1 cellular context compared by ENCODE assay signal in the genomic region with DNA sequence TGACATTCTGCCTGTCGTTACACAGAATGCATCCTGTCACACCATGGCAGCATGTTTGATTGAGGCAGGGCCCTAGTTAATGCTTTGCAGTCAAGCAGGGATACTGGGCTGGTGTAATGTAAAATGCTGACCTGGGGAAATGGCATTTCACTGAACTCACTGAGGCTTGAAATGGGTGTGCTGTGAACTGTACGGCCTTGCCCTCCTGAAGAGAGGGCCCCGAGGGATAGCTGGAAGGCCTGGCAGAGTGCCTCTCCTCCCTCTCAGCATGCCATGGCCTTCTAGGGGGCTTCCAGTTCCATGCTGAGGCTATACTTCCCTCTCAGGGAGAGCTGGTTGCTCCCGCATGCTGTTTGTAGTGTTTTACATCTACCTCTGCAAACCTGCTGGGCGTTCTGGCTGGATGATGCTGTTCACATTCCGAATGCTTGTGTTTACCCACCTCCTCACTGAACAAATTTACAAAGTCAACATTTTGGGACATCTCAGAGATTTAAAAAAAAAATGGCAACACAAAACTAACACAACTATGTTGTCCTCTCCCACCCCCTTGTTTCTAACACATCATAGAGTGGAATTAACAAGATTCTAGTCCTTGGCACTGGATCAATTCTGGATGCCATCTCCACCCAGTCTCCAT.
A peak's percentile ranks its signal among the peaks of the same experiment; 100 is the strongest.
TF ChIP-seq lines count a peak whose summit lies in the region.

No MANE protein-coding gene starts in this region.

TF ChIP-seq in HepG2, 621 proteins besides CTCF, POLR2A, EP300 and RAD21:
- TF ChIP-seq MAFK (conservative IDR thresholded peaks at IDR 0.05 in 1 of 2, IDR thresholded peaks at IDR 0.05 in 1 of 2; ENCODE audit: low read length in 2 of 2) (peak; percentile 68 to 70; a peak in 3 of 4 replicates), MAFF (IDR thresholded peaks at IDR 0.05; ENCODE audit: low read depth, low read length) (peak; percentile 52; the same call in 1 of the 2 replicates), CREM (IDR thresholded peaks at IDR 0.05) (no peak), CREM (CRISPR knock-in tag; IDR thresholded peaks at IDR 0.05) (no peak)
TF ChIP-seq in HepG2: peak in this region for 2.
